In genomic region chr20:56160956-56161355, GRCh38 we compare ENCODE assay signal across 25 cellular contexts.
A peak's percentile ranks its signal among the peaks of the same experiment; 100 is the strongest.
DNase-seq lines count a peak whose midpoint lies in the region; ATAC-seq, FAIRE-seq and TF ChIP-seq lines count a peak whose summit lies in the region.
"Had no signal": no experiment of that assay in that cellular context is flagged by ENCODE, and none has a peak within 500 bp of the region (broad histone marks: within the 10 kb centered on the region; RNA-seq: fewer than 3 reads in every experiment).

No MANE protein-coding gene starts in this region.

- no TSS peak for BruUV-seq in HepG2 (replicated peaks; lab: Mats Ljungman, UMichigan)

- H3K9me3 ChIP-seq in T-helper 17 cell (ENCODE audit: control insufficient read depth, low read length, poor library complexity, severe bottlenecking) (no peaks in the 10 kb centered on the region), HepG2 (ENCODE audit: low read length) (peaks cover 14% of the 10 kb centered on the region; the same call in 1 of the 2 replicates)
- H3K9me3 ChIP-seq: A549, BE2C, HAP-1 had no signal

- no peak overlapping the region for H3K9ac ChIP-seq in HepG2 (ENCODE audit: insufficient read depth, low read depth, low read length)
- H3K9ac ChIP-seq: BLaER1 treated with 17β-estradiol and CSF1 and Interleukin-3, amounts not matched to agents 10 nM and 100 nM had no signal

- H3K9me3 Mint-ChIP-seq in stimulated activated memory B cell treated with anti-CD40 and anti-IgM and Interleukin-4, amounts not matched to agents 10 μg/mL and 1 μg/mL and 100 μg/mL, for 72 hours = peaks cover 3% of the 10 kb centered on the region
- H3K9me3 Mint-ChIP-seq: CD4-positive, alpha-beta T cell had no signal

- no peak for TF ChIP-seq CTCF in HepG2 (CRISPR knock-in tag; IDR thresholded peaks at IDR 0.05)

- no peak overlapping the region for H3K4me2 ChIP-seq in HepG2 (ENCODE audit: low read depth, low read length)
- H3K4me2 ChIP-seq: A549; BLaER1 treated with 17β-estradiol and CSF1 and Interleukin-3, amounts not matched to agents 10 nM and 100 nM had no signal

- no peaks in the 10 kb centered on the region for H3K36me3 ChIP-seq in HepG2 (replicated peaks in 1 of 2; ENCODE audit: control insufficient read depth in 1 of 2, insufficient read depth in 2 of 2, low read length in 2 of 2)
- H3K36me3 ChIP-seq: BE2C; BLaER1 treated with 17β-estradiol and CSF1 and Interleukin-3, amounts not matched to agents 10 nM and 100 nM; HAP-1 had no signal

- ATAC-seq in T-helper 17 cell (no peak), HepG2 (peak; percentile 87), GM19023 (IDR thresholded peaks at IDR 0.05; ENCODE audit: unreplicated experiment) (no peak), HG03095 (IDR thresholded peaks at IDR 0.05; ENCODE audit: unreplicated experiment) (no peak), HG03432 (IDR thresholded peaks at IDR 0.05; ENCODE audit: unreplicated experiment) (no peak)
- peak; percentile 16 for ATAC-seq in stimulated activated memory B cell treated with anti-CD40 and anti-IgM and Interleukin-4, amounts not matched to agents 10 μg/mL and 1 μg/mL and 100 μg/mL, for 72 hours
- ATAC-seq: A549 had no signal

- H3K79me2 ChIP-seq in HepG2 (ENCODE audit: insufficient read depth, low read length) = no peaks in the 10 kb centered on the region

- no peak overlapping the region for H3K27ac Mint-ChIP-seq in T-helper 17 cell
- no peak overlapping the region for H3K27ac Mint-ChIP-seq in stimulated activated memory B cell treated with anti-CD40 and anti-IgM and Interleukin-4, amounts not matched to agents 10 μg/mL and 1 μg/mL and 100 μg/mL, for 72 hours
- H3K27ac Mint-ChIP-seq: CD14-positive monocyte; CD4-positive, alpha-beta T cell; CD8-positive, alpha-beta memory T cell; HFFc6 had no signal

- no peak for TF ChIP-seq EP300 in HepG2 (IDR thresholded peaks at IDR 0.05; ENCODE audit: low read depth in 2 of 2, low read length in 2 of 2)
- TF ChIP-seq EP300 in HepG2 (CRISPR knock-in tag; IDR thresholded peaks at IDR 0.05; ENCODE audit: borderline replicate concordance) = no peak

- WGBS in HepG2 (ENCODE audit: low lambda C conversion rate) = 1% methylated on average over 5 of the region's 6 CpGs

- no peaks in the 10 kb centered on the region for H3K27me3 Mint-ChIP-seq in T-helper 17 cell
- H3K27me3 Mint-ChIP-seq in stimulated activated memory B cell treated with anti-CD40 and anti-IgM and Interleukin-4, amounts not matched to agents 10 μg/mL and 1 μg/mL and 100 μg/mL, for 72 hours = peaks cover 8% of the 10 kb centered on the region

- no peaks in the 10 kb centered on the region for H4K20me1 ChIP-seq in HepG2 (ENCODE audit: insufficient read depth, low read length)
- H4K20me1 ChIP-seq: BLaER1 treated with 17β-estradiol and CSF1 and Interleukin-3, amounts not matched to agents 10 nM and 100 nM had no signal

- CTCF ChIA-PET in HepG2 (lab: Yijun Ruan, JAX; ENCODE audit: low intra/inter-chr PET ratio, low total read pairs) = no interaction called here

- H3K36me3 Mint-ChIP-seq in T-helper 17 cell (ENCODE audit: low read depth) = no peaks in the 10 kb centered on the region
- no peaks in the 10 kb centered on the region for H3K36me3 Mint-ChIP-seq in stimulated activated memory B cell treated with anti-CD40 and anti-IgM and Interleukin-4, amounts not matched to agents 10 μg/mL and 1 μg/mL and 100 μg/mL, for 72 hours
- H3K36me3 Mint-ChIP-seq: CD14-positive monocyte had no signal

- DNase-seq in T-helper 17 cell (no peak), HepG2 (ENCODE audit: low spot score) (no peak)
- DNase-seq: 8988T; ACHN; AML-193; BE2C; CD4-positive, alpha-beta T cell; CD8-positive, alpha-beta memory T cell; DMS 273 treated with DMSO at 0.1 percent for 48 hours; DMS79; GF-D8; GOT3; HFFc6 had no signal

- peak overlapping the region; percentile 2 for H3K4me3 Mint-ChIP-seq in T-helper 17 cell
- H3K4me3 Mint-ChIP-seq in stimulated activated memory B cell treated with anti-CD40 and anti-IgM and Interleukin-4, amounts not matched to agents 10 μg/mL and 1 μg/mL and 100 μg/mL, for 72 hours = no peak overlapping the region
- H3K4me3 Mint-ChIP-seq: CD14-positive monocyte; CD4-positive, alpha-beta T cell; CD8-positive, alpha-beta memory T cell; HFFc6 had no signal

- H2AFZ ChIP-seq in HepG2 (ENCODE audit: low read length) = no peak overlapping the region

- no peak overlapping the region for H3K27ac ChIP-seq in HepG2 (ENCODE audit: extremely low read length, insufficient read depth, low read length)
- H3K27ac ChIP-seq: A549; BLaER1 treated with 17β-estradiol and CSF1 and Interleukin-3, amounts not matched to agents 10 nM and 100 nM had no signal

- no peak for FAIRE-seq in HepG2 (lab: Jason Lieb, UNC)
- FAIRE-seq: A549, D721Med, GM12891, GM18507, H54 had no signal

- H3K4me1 Mint-ChIP-seq in T-helper 17 cell = no peaks in the 10 kb centered on the region
- H3K4me1 Mint-ChIP-seq in stimulated activated memory B cell treated with anti-CD40 and anti-IgM and Interleukin-4, amounts not matched to agents 10 μg/mL and 1 μg/mL and 100 μg/mL, for 72 hours = no peaks in the 10 kb centered on the region
- H3K4me1 Mint-ChIP-seq: CD14-positive monocyte; CD8-positive, alpha-beta memory T cell had no signal

- TF ChIP-seq RAD21 in HepG2 (CRISPR knock-in tag; IDR thresholded peaks at IDR 0.05) = no peak

- TF ChIP-seq POLR2A in HepG2 (IDR thresholded peaks at IDR 0.05; ENCODE audit: insufficient read depth in 1 of 2, low read depth in 2 of 2, low read length in 2 of 2) = no peak

- H3K4me3 ChIP-seq in HepG2 (replicated peaks in 1 of 3; ENCODE audit: insufficient read depth in 1 of 3, low read depth in 2 of 3, low read length in 3 of 3) = no peak overlapping the region
- H3K4me3 ChIP-seq: A549; BLaER1 treated with 17β-estradiol and CSF1 and Interleukin-3, amounts not matched to agents 10 nM and 100 nM; HAP-1 had no signal

- POLR2A ChIA-PET in HepG2 (lab: Yijun Ruan, JAX) = no interaction called here

- in situ Hi-C loops in HepG2 (cut with HindIII; ENCODE audit: extremely low pct_ligation_motif_present, low pct_unique_long_range_greater_than_20kb) = no loop called here

- no peaks in the 10 kb centered on the region for H3K4me1 ChIP-seq in HepG2 (ENCODE audit: insufficient read depth, low read length)
- H3K4me1 ChIP-seq: A549; BE2C; BLaER1 treated with 17β-estradiol and CSF1 and Interleukin-3, amounts not matched to agents 10 nM and 100 nM; HAP-1 had no signal

- intact Hi-C loops in HepG2 (cut with micrococcal nuclease; ENCODE audit: unreplicated experiment) = no loop called here

- no peaks in the 10 kb centered on the region for H3K27me3 ChIP-seq in HepG2 (ENCODE audit: control insufficient read depth in 1 of 2, insufficient read depth in 2 of 2, low read length in 2 of 2)
- H3K27me3 ChIP-seq: BE2C; BLaER1 treated with 17β-estradiol and CSF1 and Interleukin-3, amounts not matched to agents 10 nM and 100 nM had no signal

TF ChIP-seq in HepG2, 621 proteins besides CTCF, POLR2A, EP300 and RAD21:
- TF ChIP-seq HNF4A (CRISPR knock-in tag; IDR thresholded peaks at IDR 0.05) (peak; percentile 32; the same call in 1 of the 2 replicates), ZMYM2 (CRISPR knock-in tag; IDR thresholded peaks at IDR 0.05) (no peak), PAWR (CRISPR knock-in tag; IDR thresholded peaks at IDR 0.05; ENCODE audit: borderline replicate concordance) (no peak)
TF ChIP-seq in HepG2: peak in this region for 1.

Comparison
In these comparisons a context has a peak if more than half of its experiments do, and no peak if none do; other contexts are left out.
1. ATAC-seq: peak in HepG2 (single experiment) and stimulated activated memory B cell treated with anti-CD40 and anti-IgM and Interleukin-4, amounts not matched to agents 10 μg/mL and 1 μg/mL and 100 μg/mL, for 72 hours (single experiment); none in T-helper 17 cell (single experiment), GM19023 (single experiment), HG03095 (single experiment) and HG03432 (single experiment).